In genomic region chr11:117827521-117828511, GRCh38 we compare ENCODE assay signal across 10 cellular contexts. TPM values are rescaled to one million over a fixed set of nuclear protein-coding genes. Genes with fewer than 3 reads are reported as not detected.
DNase-seq lines count a peak whose midpoint lies in the region; ATAC-seq and TF ChIP-seq lines count a peak whose summit lies in the region.
"Had no signal": no experiment of that assay in that cellular context is flagged by ENCODE, and none has a peak within 500 bp of the region (broad histone marks: within the 10 kb centered on the region; RNA-seq: fewer than 3 reads in every experiment).

No MANE protein-coding gene starts in this region.

- no peaks in the 10 kb centered on the region for H3K9me3 ChIP-seq in transverse colon

- in situ Hi-C loops in transverse colon (cut with MboI; ENCODE audit: low pct_ligation_motif_present in 1 of 4, low pct_unique_long_range_greater_than_20kb in 1 of 4, low sequenced_read_pairs in 3 of 4), result no loop called here

- no peak for TF ChIP-seq EP300 in transverse colon (IDR thresholded peaks at IDR 0.05; ENCODE audit: low read depth)

- intact Hi-C loops in transverse colon (cut with DNase I; ENCODE audit: low total_unique reads), result no loop called here

- H3K36me3 ChIP-seq in transverse colon, result no peaks in the 10 kb centered on the region

- WGBS in transverse colon (ENCODE audit: low coverage in 1 of 2), 2 donors, result 76% methylated on average over 15 of the region's 15 CpGs; no CpG with 5 or more reads in 1 of the 2 donors

- H3K4me1 ChIP-seq in transverse colon, result peaks cover 4 to 45% (median 6%) of the 10 kb centered on the region in 4 donors

- no peak for TF ChIP-seq POLR2A in transverse colon (IDR thresholded peaks at IDR 0.05)

- H3K4me3 ChIP-seq in transverse colon, result no peak overlapping the region

- peak overlapping the region in 3 of 4 donors; percentile 30 to 50 (median 41) for H3K27ac ChIP-seq in transverse colon
- H3K27ac ChIP-seq: C4-2B had no signal

- TF ChIP-seq CTCF in transverse colon (IDR thresholded peaks at IDR 0.05), result no peak

- no peaks in the 10 kb centered on the region for H3K27me3 ChIP-seq in transverse colon

- ATAC-seq in GM18502 (IDR thresholded peaks at IDR 0.05; ENCODE audit: poor library complexity, unreplicated experiment) (no peak), HG02885 (IDR thresholded peaks at IDR 0.05; ENCODE audit: poor library complexity, unreplicated experiment) (no peak)

- peak; percentile 37 for DNase-seq in activated T-cell treated with anti-CD3 and anti-CD28 coated beads, Interleukin-2, amount 50 U/mL, for 1 hour
- DNase-seq in activated T-cell treated with anti-CD3 and anti-CD28 coated beads for 4 hours (no peak), islet precursor cell (peak; percentile 46), transverse colon (peak; percentile 9)
- peak; percentile 58 for DNase-seq in activated CD8-positive, alpha-beta memory T cell treated with anti-CD3 and anti-CD28 coated beads, Interleukin-2, amount 50 U/mL, for 48 hours
- DNase-seq in effector CD4-positive, alpha-beta T cell, result no peak
- DNase-seq: SHP77 had no signal

RNA-seq across cellular contexts. Expression of gene FXYD2, which starts 3.3 kb away (rescaled TPM):
- total RNA-seq in transverse colon, result 1 to 10 TPM in 2 of 4 donors, under 1 TPM in 1, not detected in 1; 0.64 to 1.2 (median 1.1) TPM

RNA-seq across cellular contexts. Expression of gene DSCAML1, which starts 30.8 kb away (rescaled TPM):
- total RNA-seq in transverse colon, result 1 to 10 TPM; 2.9 to 5.8 (median 3.3) TPM

RNA-seq across cellular contexts. Expression of gene FXYD6, which starts 48.6 kb away (rescaled TPM):
- total RNA-seq in transverse colon, result 10 to 100 TPM; 29.2 to 62.5 (median 46.0) TPM

Comparison
In these comparisons a context has a peak if more than half of its experiments do, and no peak if none do; other contexts are left out.
1. DNase-seq: peak in activated T-cell treated with anti-CD3 and anti-CD28 coated beads, Interleukin-2, amount 50 U/mL, for 1 hour (single experiment), activated CD8-positive, alpha-beta memory T cell treated with anti-CD3 and anti-CD28 coated beads, Interleukin-2, amount 50 U/mL, for 48 hours (single experiment), islet precursor cell (single experiment) and transverse colon (single experiment); none in activated T-cell treated with anti-CD3 and anti-CD28 coated beads for 4 hours (single experiment) and effector CD4-positive, alpha-beta T cell (single experiment).